In genomic region chr14:34931206-34931605, GRCh38 we compare ENCODE assay signal across 8 cellular contexts. TPM values are rescaled to one million over a fixed set of nuclear protein-coding genes. Genes with fewer than 3 reads are reported as not detected.
DNase-seq lines count a peak whose midpoint lies in the region; ATAC-seq and TF ChIP-seq lines count a peak whose summit lies in the region.
"Had no signal": no experiment of that assay in that cellular context is flagged by ENCODE, and none has a peak within 500 bp of the region (broad histone marks: within the 10 kb centered on the region; RNA-seq: fewer than 3 reads in every experiment).

No MANE protein-coding gene starts in this region.

- no peaks in the 10 kb centered on the region for H4K20me1 ChIP-seq in H9 (ENCODE audit: control insufficient read depth, insufficient read depth, insufficient read length)

- H3K14ac ChIP-seq in H9 (ENCODE audit: insufficient read depth, low read length) = no peak overlapping the region

- no peak for TF ChIP-seq CTCF in H9 (conservative IDR thresholded peaks at IDR 0.05)

- no peak overlapping the region for H2BK15ac ChIP-seq in H9 (ENCODE audit: low read depth, low read length)

- H2BK5ac ChIP-seq in H9 (ENCODE audit: insufficient read length, low read length) = no peak overlapping the region

- no peaks in the 10 kb centered on the region for H3K4me1 Mint-ChIP-seq in H9

- H3K9ac ChIP-seq in H9 (ENCODE audit: extremely low read depth, insufficient read length, low read length) = no peak overlapping the region

- H2AK5ac ChIP-seq in H9 (ENCODE audit: insufficient read length, low read length) = no peak overlapping the region

- H3K4me1 ChIP-seq in H9 (ENCODE audit: insufficient read depth, low read length) = no peaks in the 10 kb centered on the region

- peak; percentile 45 for ATAC-seq in GM19395 (IDR thresholded peaks at IDR 0.05; ENCODE audit: unreplicated experiment)
- peak; percentile 41 for ATAC-seq in HG03432 (IDR thresholded peaks at IDR 0.05; ENCODE audit: unreplicated experiment)

- H3K23ac ChIP-seq in H9 (ENCODE audit: insufficient read length, low read depth, low read length) = no peak overlapping the region

- H3T11ph ChIP-seq in H9 (ENCODE audit: low read length) = no peak overlapping the region

- no peaks in the 10 kb centered on the region for H3K27me3 Mint-ChIP-seq in H9 (ENCODE audit: low read depth)

- no peak overlapping the region for H3K4me2 ChIP-seq in H9 (ENCODE audit: insufficient read depth, insufficient read length, low read length)

- no peak overlapping the region for H4K5ac ChIP-seq in H9 (ENCODE audit: insufficient read length, low read depth, low read length)

- H3K27ac ChIP-seq in H9 (ENCODE audit: insufficient read length, low read depth, low read length) = no peak overlapping the region
- H3K27ac ChIP-seq: thoracic aorta had no signal

- no peak overlapping the region for H3K4ac ChIP-seq in H9 (ENCODE audit: low read depth, low read length)

- H2AFZ ChIP-seq in H9 (ENCODE audit: low read length) = no peak overlapping the region

- no peak overlapping the region for H2BK12ac ChIP-seq in H9 (ENCODE audit: insufficient read length, low read depth, low read length)

- H3K56ac ChIP-seq in H9 (ENCODE audit: insufficient read length, low read depth, low read length) = no peak overlapping the region

- no peaks in the 10 kb centered on the region for H3K79me2 ChIP-seq in H9 (ENCODE audit: insufficient read depth, low read length)

- H3K27ac Mint-ChIP-seq in H9 = no peak overlapping the region

- no peaks in the 10 kb centered on the region for H3K23me2 ChIP-seq in H9 (ENCODE audit: insufficient read length, low read depth, low read length, poor library complexity, severe bottlenecking)

- no peak overlapping the region for H3K18ac ChIP-seq in H9 (ENCODE audit: insufficient read length, low read depth, low read length)

- H2BK20ac ChIP-seq in H9 (ENCODE audit: low read depth, low read length, poor library complexity, severe bottlenecking) = no peak overlapping the region

- H3K79me1 ChIP-seq in H9 (ENCODE audit: insufficient read depth, low read depth, low read length, poor library complexity, severe bottlenecking) = no peaks in the 10 kb centered on the region

- H2BK120ac ChIP-seq in H9 (ENCODE audit: low read depth, low read length, poor library complexity, severe bottlenecking) = no peak overlapping the region

- no peaks in the 10 kb centered on the region for H3K9me3 Mint-ChIP-seq in H9

- no peak overlapping the region for H3K4me3 Mint-ChIP-seq in H9

- no peaks in the 10 kb centered on the region for H3K9me3 ChIP-seq in H9 (ENCODE audit: control insufficient read depth, low read depth, low read length)
- H3K9me3 ChIP-seq: thoracic aorta had no signal

- WGBS in H9 (ENCODE audit: extremely low coverage, insufficient read length, low lambda C conversion rate) = no CpG with 5 or more reads among the region's 1 CpG

- H3K36me3 Mint-ChIP-seq in H9 (ENCODE audit: insufficient read depth in 1 of 3, low read depth in 3 of 3) = no peaks in the 10 kb centered on the region

- no peak overlapping the region for H4K8ac ChIP-seq in H9 (replicated peaks; ENCODE audit: insufficient read length, low read depth, low read length)

- H3K27me3 ChIP-seq in H9 (ENCODE audit: insufficient read depth, low read length) = no peaks in the 10 kb centered on the region

- no peak overlapping the region for H4K91ac ChIP-seq in H9 (ENCODE audit: insufficient read length, low read depth, low read length)

- peak; percentile 83 for DNase-seq in central memory CD4-positive, alpha-beta T cell
- peak; percentile 27 for DNase-seq in stimulated activated CD4-positive, alpha-beta T cell treated with anti-CD3 and anti-CD28 coated beads, Interleukin-2, amount 100 ng/mL, for 4 hours (ENCODE audit: low read depth)
- DNase-seq in NK-92 (lab: John Stamatoyannopoulos, UW; ENCODE audit: unreplicated experiment) = no peak
- DNase-seq in H9 = no peak
- no peak for DNase-seq in NCI-H2196 treated with DMSO at 0.1 percent for 48 hours (lab: John Stamatoyannopoulos, UW; ENCODE audit: unreplicated experiment)

RNA-seq across cellular contexts. Expression of gene SRP54, which starts 51.6 kb away (rescaled TPM):
- total RNA-seq in H9 (2021) = 54.7 and 57.7 TPM in 2 replicates

RNA-seq across cellular contexts. Expression of gene BAZ1A, which starts 56.0 kb away (rescaled TPM):
- 17.8 and 19.2 TPM in 2 replicates for total RNA-seq in H9 (2021)

Comparison
In these comparisons a context has a peak if more than half of its experiments do, and no peak if none do; other contexts are left out.
1. DNase-seq: peak in central memory CD4-positive, alpha-beta T cell (single experiment) and stimulated activated CD4-positive, alpha-beta T cell treated with anti-CD3 and anti-CD28 coated beads, Interleukin-2, amount 100 ng/mL, for 4 hours (single experiment); none in NK-92 (single experiment), H9 (single experiment) and NCI-H2196 treated with DMSO at 0.1 percent for 48 hours (single experiment).